ENCODE assay signal across 9 cellular contexts in genomic region chr6:122400467-122401089, GRCh38. TPM values are rescaled to one million over a fixed set of nuclear protein-coding genes. Genes with fewer than 3 reads are reported as not detected.
DNase-seq lines count a peak whose midpoint lies in the region; TF ChIP-seq lines count a peak whose summit lies in the region.
"Had no signal": no experiment of that assay in that cellular context is flagged by ENCODE, and none has a peak within 500 bp of the region (broad histone marks: within the 10 kb centered on the region; RNA-seq: fewer than 3 reads in every experiment).

No MANE protein-coding gene starts in this region.

- TF ChIP-seq CTCF in Peyer's patch (IDR thresholded peaks at IDR 0.05) (no peak), fibroblast of mammary gland (conservative IDR thresholded peaks at IDR 0.05; ENCODE audit: control insufficient read depth, insufficient read depth, low read depth, low read length) (no peak)

- DNase-seq in H7 (no peak), Peyer's patch (no peak), fibroblast of mammary gland (ENCODE audit: low read depth) (peak; percentile 12), skeletal muscle cell (ENCODE audit: low read depth) (no peak), AG08396 (ENCODE audit: low spot score) (no peak), posterior cingulate gyrus (no peak), SKM-1 treated with dmso at 0.1 percent for 144 hours (lab: John Stamatoyannopoulos, UW; ENCODE audit: unreplicated experiment) (no peak), NCI-H1694 (lab: John Stamatoyannopoulos, UW) (no peak)
- DNase-seq: SHP77 had no signal

- H3K9me3 ChIP-seq in Peyer's patch: no peaks in the 10 kb centered on the region

- H3K27me3 ChIP-seq in H7 (ENCODE audit: control insufficient read depth, insufficient read depth, low read length) (peaks cover 32% of the 10 kb centered on the region), Peyer's patch (no peaks in the 10 kb centered on the region)

- peak overlapping the region; percentile 98; the same call in 1 of the 2 replicates for H3K4me3 ChIP-seq in H7 (ENCODE audit: insufficient read depth, low read depth, low read length)
- H3K4me3 ChIP-seq in Peyer's patch: peak overlapping the region; percentile 76 to 88 (median 83)
- H3K4me3 ChIP-seq in fibroblast of mammary gland (ENCODE audit: control insufficient read depth, low read depth, low read length): peak overlapping the region; percentile 91
- peak overlapping the region; percentile 99 for H3K4me3 ChIP-seq in skeletal muscle cell (ENCODE audit: low read depth, low read length)

- peaks cover 0 to 10% (median 2%) of the 10 kb centered on the region in 4 donors for H3K4me1 ChIP-seq in Peyer's patch

- no peak for TF ChIP-seq POLR2A in Peyer's patch (IDR thresholded peaks at IDR 0.05)

- intact Hi-C loops in posterior cingulate gyrus (cut with DNase I): no loop called here

- H3K27ac ChIP-seq in Peyer's patch: no peak overlapping the region

- no peaks in the 10 kb centered on the region; the same call in 1 of the 2 replicates for H3K36me3 ChIP-seq in H7 (replicated peaks; ENCODE audit: control insufficient read depth, insufficient read depth, low read length)
- no peaks in the 10 kb centered on the region for H3K36me3 ChIP-seq in Peyer's patch

RNA-seq across cellular contexts. Expression of gene HSF2, which starts 1.1 kb away (rescaled TPM):
- 31.6 and 40.5 TPM in 2 replicates for total RNA-seq in H7 (2014; rRNA removed; shearing (Covaris generic))
- total RNA-seq in Peyer's patch: 10 to 100 TPM in 2 of 4 donors, 1 to 10 TPM in 2; 6.9 to 21.5 (median 11.4) TPM
